ENCODE assay signal across 5 cellular contexts in the genomic region with DNA sequence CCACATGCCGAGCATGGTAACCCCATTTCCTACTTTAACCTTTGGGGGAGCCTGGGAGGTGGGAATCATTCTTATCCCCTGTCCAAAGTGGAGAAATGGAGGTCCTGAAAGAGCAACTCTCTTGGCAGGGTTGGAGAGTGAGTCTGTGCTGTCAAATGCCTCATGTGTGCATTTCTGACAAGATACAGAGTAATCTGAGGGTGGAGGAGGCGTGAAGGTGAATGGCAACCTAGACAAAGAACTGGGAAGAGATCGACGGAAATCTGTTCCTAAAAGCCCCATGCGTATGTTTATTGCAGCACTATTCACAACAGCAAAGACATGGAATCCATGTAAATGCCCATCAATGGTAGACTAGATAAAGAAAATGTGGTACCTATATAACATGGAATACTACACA.
"Had no signal": no experiment of that assay in that cellular context is flagged by ENCODE, and none has a peak within 500 bp of the region (broad histone marks: within the 10 kb centered on the region; RNA-seq: fewer than 3 reads in every experiment).

No MANE protein-coding gene starts in this region.

- H3K4me3 ChIP-seq: K562 had no signal

- DNase-seq: IMR-90, KBM-7, KG1 had no signal

- H3K27ac ChIP-seq: HL-60 had no signal
